ENCODE assay signal across 9 cellular contexts in genomic region chr9:35746583-35746982, GRCh38. TPM values are rescaled to one million over a fixed set of nuclear protein-coding genes. Genes with fewer than 3 reads are reported as not detected.
A peak's percentile ranks its signal among the peaks of the same experiment; 100 is the strongest.
DNase-seq lines count a peak whose midpoint lies in the region; ATAC-seq and TF ChIP-seq lines count a peak whose summit lies in the region.
"Had no signal": no experiment of that assay in that cellular context is flagged by ENCODE, and none has a peak within 500 bp of the region (broad histone marks: within the 10 kb centered on the region; RNA-seq: fewer than 3 reads in every experiment).

No MANE protein-coding gene starts in this region.

- H3K27ac ChIP-seq in dorsolateral prefrontal cortex, result peak overlapping the region in 17 of 59 donors; percentile 2 to 93 (median 24)

- DNase-seq in CD14-positive monocyte (ENCODE audit: low spot score) (no peak), LoVo (ENCODE audit: low spot score) (peak; percentile 30), dorsolateral prefrontal cortex (no peak), Kasumi-1 (lab: John Stamatoyannopoulos, UW) (no peak), cerebellar nuclear complex (lab: John Stamatoyannopoulos, UW) (no peak)
- no peak for DNase-seq in natural killer cell treated with Interleukin-12 subunit alpha and Interleukin-12 subunit beta and Interleukin-15 and Interleukin-18, amount 100 ng/mL, for 72 hours (ENCODE audit: low spot score)
- no peak for DNase-seq in stimulated activated CD4-positive, alpha-beta T cell treated with anti-CD3 and anti-CD28 coated beads, Interleukin-4, amount 100 ng/mL, for 24 hours

- TF ChIP-seq CTCF in CD14-positive monocyte (IDR thresholded peaks at IDR 0.05) (no peak), dorsolateral prefrontal cortex (IDR thresholded peaks at IDR 0.05 in 54 of 56, conservative IDR thresholded peaks at IDR 0.05 in 2 of 56; ENCODE audit: low read depth in 1 of 56, partially characterized antibody in 56 of 56) (no peak)

- peaks cover 59% of the 10 kb centered on the region for H3K4me1 Mint-ChIP-seq in CD14-positive monocyte
- H3K4me1 Mint-ChIP-seq in natural killer cell treated with Interleukin-12 subunit alpha and Interleukin-12 subunit beta and Interleukin-15 and Interleukin-18, amount 100 ng/mL, for 72 hours (ENCODE audit: low read depth in 2 of 2), result peaks cover 48 to 59% of the 10 kb centered on the region in 2 donors

- no peaks in the 10 kb centered on the region for H3K27me3 Mint-ChIP-seq in CD14-positive monocyte (ENCODE audit: low read depth in 3 of 3)
- no peaks in the 10 kb centered on the region for H3K27me3 Mint-ChIP-seq in natural killer cell treated with Interleukin-12 subunit alpha and Interleukin-12 subunit beta and Interleukin-15 and Interleukin-18, amount 100 ng/mL, for 72 hours

- H3K9me3 Mint-ChIP-seq in CD14-positive monocyte, result no peaks in the 10 kb centered on the region
- no peaks in the 10 kb centered on the region for H3K9me3 Mint-ChIP-seq in natural killer cell treated with Interleukin-12 subunit alpha and Interleukin-12 subunit beta and Interleukin-15 and Interleukin-18, amount 100 ng/mL, for 72 hours

- no peaks in the 10 kb centered on the region for H3K27me3 ChIP-seq in dorsolateral prefrontal cortex

- peak overlapping the region in 58 of 59 donors; percentile 28 to 99 (median 92) for H3K4me3 ChIP-seq in dorsolateral prefrontal cortex

- peak overlapping the region; percentile 49 to 95 for H3K4me3 Mint-ChIP-seq in CD14-positive monocyte
- H3K4me3 Mint-ChIP-seq in natural killer cell treated with Interleukin-12 subunit alpha and Interleukin-12 subunit beta and Interleukin-15 and Interleukin-18, amount 100 ng/mL, for 72 hours, result peak overlapping the region; percentile 95

- no peak for ATAC-seq in natural killer cell treated with Interleukin-12 subunit alpha and Interleukin-12 subunit beta and Interleukin-15 and Interleukin-18, amount 100 ng/mL, for 72 hours
- no peak for ATAC-seq in GM19035 (IDR thresholded peaks at IDR 0.05; ENCODE audit: unreplicated experiment)

- H3K27ac Mint-ChIP-seq in CD14-positive monocyte, result peak overlapping the region in 2 of 7 donors; percentile 50 to 76
- H3K27ac Mint-ChIP-seq in natural killer cell treated with Interleukin-12 subunit alpha and Interleukin-12 subunit beta and Interleukin-15 and Interleukin-18, amount 100 ng/mL, for 72 hours, result peak overlapping the region in 1 of 2 donors; percentile 92

- peaks cover 43 to 62% of the 10 kb centered on the region in 2 donors for H3K36me3 Mint-ChIP-seq in CD14-positive monocyte
- peaks cover 14% of the 10 kb centered on the region for H3K36me3 Mint-ChIP-seq in natural killer cell treated with Interleukin-12 subunit alpha and Interleukin-12 subunit beta and Interleukin-15 and Interleukin-18, amount 100 ng/mL, for 72 hours

- intact Hi-C loops in CD14-positive monocyte (cut with micrococcal nuclease), result loop anchor here in 1 of 2 donors (5.0 kb wide), 1 partner anchor 139 kb away; the partner anchor contains the start of gene TESK1
- intact Hi-C loops in dorsolateral prefrontal cortex (cut with DNase I), result no loop called here

RNA-seq across cellular contexts. Expression of gene GBA2, which starts 2.4 kb away (rescaled TPM):
- polyA plus RNA-seq in CD14-positive monocyte, result 10 to 100 TPM; 18.1 to 26.4 TPM
- 100 to 1,000 TPM in 98 of 120 experiments, 10 to 100 TPM in 22; 79.3 to 156 (median 112) TPM for total RNA-seq in dorsolateral prefrontal cortex
- 10 to 100 TPM; 68.4 to 81.4 TPM for total RNA-seq in natural killer cell treated with Interleukin-12 subunit alpha and Interleukin-12 subunit beta and Interleukin-15 and Interleukin-18, amount 100 ng/mL, for 72 hours

RNA-seq across cellular contexts. Expression of gene RGP1, which starts 2.5 kb away (rescaled TPM):
- polyA plus RNA-seq in CD14-positive monocyte, result 1 to 10 TPM; 2.3 to 3.3 TPM
- 10 to 100 TPM; 30.0 to 52.9 (median 38.4) TPM for total RNA-seq in dorsolateral prefrontal cortex
- 10 to 100 TPM; 17.9 to 19.6 TPM for total RNA-seq in natural killer cell treated with Interleukin-12 subunit alpha and Interleukin-12 subunit beta and Interleukin-15 and Interleukin-18, amount 100 ng/mL, for 72 hours

RNA-seq across cellular contexts. Expression of gene MSMP, which starts 7.5 kb away (rescaled TPM):
- not detected for polyA plus RNA-seq in CD14-positive monocyte
- total RNA-seq in dorsolateral prefrontal cortex, result 1 to 10 TPM in 17 of 120 experiments, under 1 TPM in 5, not detected in 98; 0.68 to 8.6 (median 1.2) TPM
- total RNA-seq in natural killer cell treated with Interleukin-12 subunit alpha and Interleukin-12 subunit beta and Interleukin-15 and Interleukin-18, amount 100 ng/mL, for 72 hours, result not detected
- total RNA-seq: temporal lobe had no signal

RNA-seq across cellular contexts. Expression of gene CREB3, which starts 14.1 kb away (rescaled TPM):
- 10 to 100 TPM; 32.2 to 38.7 TPM for polyA plus RNA-seq in CD14-positive monocyte
- total RNA-seq in dorsolateral prefrontal cortex, result 10 to 100 TPM; 30.1 to 53.9 (median 40.9) TPM
- 10 to 100 TPM; 29.4 to 35.7 TPM for total RNA-seq in natural killer cell treated with Interleukin-12 subunit alpha and Interleukin-12 subunit beta and Interleukin-15 and Interleukin-18, amount 100 ng/mL, for 72 hours

RNA-seq across cellular contexts. Expression of gene TLN1, which starts 14.6 kb away (rescaled TPM):
- 10 to 100 TPM; 46.6 to 93.0 TPM for polyA plus RNA-seq in CD14-positive monocyte
- total RNA-seq in dorsolateral prefrontal cortex, result 100 to 1,000 TPM in 81 of 120 experiments, 10 to 100 TPM in 39; 65.1 to 206 (median 112) TPM
- 100 to 1,000 TPM; 490 to 539 TPM for total RNA-seq in natural killer cell treated with Interleukin-12 subunit alpha and Interleukin-12 subunit beta and Interleukin-15 and Interleukin-18, amount 100 ng/mL, for 72 hours
